ENCODE assay signal across 12 cellular contexts in genomic region chr2:173982918-173983317, GRCh38.
DNase-seq lines count a peak whose midpoint lies in the region; ATAC-seq and TF ChIP-seq lines count a peak whose summit lies in the region.
"Had no signal": no experiment of that assay in that cellular context is flagged by ENCODE, and none has a peak within 500 bp of the region (broad histone marks: within the 10 kb centered on the region; RNA-seq: fewer than 3 reads in every experiment).

No MANE protein-coding gene starts in this region.

- TF ChIP-seq POLR2A in erythroblast (IDR thresholded peaks at IDR 0.05; ENCODE audit: low read length), result no peak

- H3K4me3 ChIP-seq in skin epidermis, result no peak overlapping the region
- H3K4me3 ChIP-seq: K562, sigmoid colon, SJSA1 had no signal

- TF ChIP-seq CTCF in VCaP (conservative IDR thresholded peaks at IDR 0.05), result no peak

- DNase-seq in HPDE6-E6E7 (ENCODE audit: extremely low spot score), result peak; percentile 72
- peak; percentile 70 for DNase-seq in fibroblast of the conjunctiva (ENCODE audit: low read depth)
- no peak for DNase-seq in erythroblast (lab: John Stamatoyannopoulos, UW)
- DNase-seq in cortex of kidney (lab: John Stamatoyannopoulos, UW), result no peak
- DNase-seq in stimulated activated naive CD4-positive, alpha-beta T cell (lab: John Stamatoyannopoulos, UW), result no peak
- DNase-seq: activated T-cell treated with anti-CD3 and anti-CD28 coated beads, Interleukin-2, amount 50 U/mL, for 48 hours; sigmoid colon had no signal

- ATAC-seq in HG03521 (IDR thresholded peaks at IDR 0.05; ENCODE audit: unreplicated experiment), result no peak

- H3K27ac ChIP-seq in VCaP (peak overlapping the region; percentile 98), skin epidermis (peak overlapping the region in 13 of 21 experiments; percentile 3 to 63 (median 42))
- H3K27ac ChIP-seq: sigmoid colon, SJSA1 had no signal

Comparison
In these comparisons a context has a peak if more than half of its experiments do, and no peak if none do; other contexts are left out.
1. DNase-seq: peak in HPDE6-E6E7 (single experiment) and fibroblast of the conjunctiva (single experiment); none in erythroblast (0 of 2), cortex of kidney (single experiment) and stimulated activated naive CD4-positive, alpha-beta T cell (0 of 6).